ENCODE assay signal across 30 cellular contexts in genomic region chr3:128260275-128260674, GRCh38.
"Had no signal": no experiment of that assay in that cellular context is flagged by ENCODE, and none has a peak within 500 bp of the region (broad histone marks: within the 10 kb centered on the region; RNA-seq: fewer than 3 reads in every experiment).

No MANE protein-coding gene starts in this region.

- H3K27ac Mint-ChIP-seq: activated CD4-positive, alpha-beta memory T cell treated with anti-CD3 and anti-CD28 coated beads for 36 hours; activated CD4-positive, alpha-beta T cell treated with anti-CD3 and anti-CD28 coated beads for 36 hours; activated CD4-positive, alpha-beta T cell treated with anti-CD3 and anti-CD28 coated beads, Interleukin-2, amount 10 ng/mL, durations not matched to agents 24 days and 14 days; activated CD8-positive, alpha-beta T cell treated with anti-CD3 and anti-CD28 coated beads, Interleukin-2, amount 10 ng/mL, durations not matched to agents 7 days and 5 days; activated naive CD8-positive, alpha-beta T cell; activated T-helper 17 cell treated with anti-CD3 and anti-CD28 coated beads, Interleukin-2, amount 50 U/mL, for 72 hours; dendritic cell treated with granulocyte-macrophage colony-stimulating factor and Interleukin-4, amounts not matched to agents 40 ng/mL and 50 ng/mL, for 4 days; effector memory CD8-positive, alpha-beta T cell; T-helper 17 cell; T-helper 2 cell treated with Interferon-gamma antibody and Interleukin-4, amounts not matched to agents 5 μg/mL and 100 μg/mL, for 36 hours had no signal

- DNase-seq: activated CD4-positive, alpha-beta memory T cell treated with anti-CD3 and anti-CD28 coated beads for 36 hours; activated CD4-positive, alpha-beta T cell treated with anti-CD3 and anti-CD28 coated beads for 36 hours; activated CD4-positive, alpha-beta T cell treated with anti-CD3 and anti-CD28 coated beads, Interleukin-2, amount 10 ng/mL, durations not matched to agents 24 days and 14 days; activated CD4-positive, CD25-positive, alpha-beta regulatory T cell; activated CD4-positive, CD25-positive, alpha-beta regulatory T cell treated with anti-CD3 and anti-CD28 coated beads, Interleukin-2, amount 50 U/mL, for 72 hours; activated CD8-positive, alpha-beta T cell treated with anti-CD3 and anti-CD28 coated beads, Interleukin-2, amount 10 ng/mL, durations not matched to agents 7 days and 5 days; activated effector memory CD4-positive, alpha-beta T cell treated with Interleukin-2 at 50 U/mL for 16 hours; activated gamma-delta T cell treated with Interleukin-2 at 50 U/mL for 16 hours; activated naive CD4-positive, alpha-beta T cell treated with anti-CD3 and anti-CD28 coated beads, Interleukin-2, amount 50 U/mL, for 16 hours; activated naive CD4-positive, alpha-beta T cell treated with Interleukin-2 at 50 U/mL for 16 hours; activated T-cell treated with anti-CD3 and anti-CD28 coated beads, Interleukin-2, amount 50 U/mL, for 4 hours; amniotic stem cell; anterior cingulate cortex; brain microvascular endothelial cell; dorsolateral prefrontal cortex; effector CD4-positive, alpha-beta T cell; effector memory CD8-positive, alpha-beta T cell; erythroblast; foreskin keratinocyte; gastrocnemius medialis; heart right ventricle; T-helper 1 cell; T-helper 17 cell; T1000; WERI-Rb-1 had no signal

- H3K4me1 Mint-ChIP-seq: activated T-helper 17 cell treated with anti-CD3 and anti-CD28 coated beads, Interleukin-2, amount 50 U/mL, for 72 hours had no signal

- H3K4me3 Mint-ChIP-seq: activated CD4-positive, alpha-beta memory T cell treated with anti-CD3 and anti-CD28 coated beads for 36 hours; activated CD4-positive, alpha-beta T cell treated with anti-CD3 and anti-CD28 coated beads for 36 hours; activated CD4-positive, alpha-beta T cell treated with anti-CD3 and anti-CD28 coated beads, Interleukin-2, amount 10 ng/mL, durations not matched to agents 24 days and 14 days; activated CD8-positive, alpha-beta T cell treated with anti-CD3 and anti-CD28 coated beads, Interleukin-2, amount 10 ng/mL, durations not matched to agents 7 days and 5 days; activated naive CD8-positive, alpha-beta T cell; activated T-cell treated with anti-CD3 and anti-CD28 coated beads, Interleukin-2, amount 50 U/mL, for 4 hours; activated T-helper 17 cell treated with anti-CD3 and anti-CD28 coated beads, Interleukin-2, amount 50 U/mL, for 72 hours; central memory CD8-positive, alpha-beta T cell; dendritic cell treated with granulocyte-macrophage colony-stimulating factor and Interleukin-4, amounts not matched to agents 40 ng/mL and 50 ng/mL, for 4 days; effector memory CD8-positive, alpha-beta T cell; T-helper 17 cell; T-helper 2 cell treated with Interferon-gamma antibody and Interleukin-4, amounts not matched to agents 5 μg/mL and 100 μg/mL, for 36 hours had no signal

- H3K9me3 Mint-ChIP-seq: central memory CD8-positive, alpha-beta T cell had no signal

- ATAC-seq: activated CD4-positive, alpha-beta T cell treated with anti-CD3 and anti-CD28 coated beads for 36 hours; activated CD8-positive, alpha-beta T cell treated with anti-CD3 and anti-CD28 coated beads, Interleukin-2, amount 10 ng/mL, durations not matched to agents 7 days and 5 days; activated T-cell treated with anti-CD3 and anti-CD28 coated beads, Interleukin-2, amount 50 U/mL, for 4 hours; activated T-helper 17 cell treated with anti-CD3 and anti-CD28 coated beads, Interleukin-2, amount 50 U/mL, for 72 hours; effector memory CD8-positive, alpha-beta T cell; foreskin keratinocyte; gastrocnemius medialis; heart right ventricle; T-helper 17 cell had no signal

- H3K27me3 Mint-ChIP-seq: activated CD4-positive, alpha-beta memory T cell treated with anti-CD3 and anti-CD28 coated beads for 36 hours; activated CD4-positive, alpha-beta T cell treated with anti-CD3 and anti-CD28 coated beads for 36 hours; activated CD4-positive, alpha-beta T cell treated with anti-CD3 and anti-CD28 coated beads, Interleukin-2, amount 10 ng/mL, durations not matched to agents 24 days and 14 days; activated naive CD8-positive, alpha-beta T cell; activated T-helper 17 cell treated with anti-CD3 and anti-CD28 coated beads, Interleukin-2, amount 50 U/mL, for 72 hours; central memory CD8-positive, alpha-beta T cell; dendritic cell treated with granulocyte-macrophage colony-stimulating factor and Interleukin-4, amounts not matched to agents 40 ng/mL and 50 ng/mL, for 4 days; effector memory CD8-positive, alpha-beta T cell; T-helper 17 cell had no signal
